18 cellular contexts compared by ENCODE assay signal in the genomic region with DNA sequence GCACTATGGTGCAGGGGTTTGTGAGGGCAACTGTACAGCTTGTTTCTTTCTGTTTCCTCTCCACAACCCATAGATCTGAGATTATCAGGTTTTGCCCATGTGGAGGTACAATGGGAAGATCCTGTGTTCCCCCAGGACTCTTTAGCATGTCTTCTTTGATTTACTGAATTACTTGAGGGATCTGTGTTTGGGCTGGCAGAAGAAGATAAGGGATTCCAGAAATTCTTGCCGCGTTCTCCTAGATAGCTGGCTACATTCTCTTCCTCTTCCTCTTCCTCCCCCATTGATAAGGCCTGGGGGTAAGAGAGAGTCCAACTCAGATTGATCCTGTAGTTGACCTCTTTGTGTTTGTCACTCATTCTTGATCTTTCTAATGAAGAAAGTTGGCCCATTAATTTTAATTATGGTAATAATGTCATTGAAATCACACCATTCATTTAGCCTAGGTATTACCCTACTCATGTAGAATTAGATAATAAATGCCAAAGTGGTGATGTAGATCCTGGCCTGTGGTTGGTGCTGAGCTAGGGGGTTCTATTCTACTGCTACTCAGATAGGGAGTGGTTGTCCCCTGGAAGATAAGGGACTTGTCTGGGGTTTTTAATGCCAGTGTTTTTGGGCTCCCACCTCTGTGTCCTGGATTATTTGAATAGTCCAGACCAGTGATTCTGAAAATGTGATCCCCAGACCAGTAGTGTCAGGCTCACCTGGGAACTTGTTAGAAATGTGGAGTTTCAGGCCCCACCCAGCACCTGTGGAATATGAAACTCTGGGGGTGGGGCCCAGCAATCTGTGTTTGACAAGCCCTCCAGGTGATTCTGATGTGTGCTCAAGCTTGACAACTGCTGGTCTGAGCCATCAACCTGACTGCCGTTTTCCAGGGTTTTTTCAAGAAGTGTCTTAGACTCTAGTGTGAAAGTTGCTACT.
A peak's percentile ranks its signal among the peaks of the same experiment; 100 is the strongest.
DNase-seq lines count a peak whose midpoint lies in the region; ATAC-seq and TF ChIP-seq lines count a peak whose summit lies in the region.
"Had no signal": no experiment of that assay in that cellular context is flagged by ENCODE, and none has a peak within 500 bp of the region (broad histone marks: within the 10 kb centered on the region; RNA-seq: fewer than 3 reads in every experiment).

No MANE protein-coding gene starts in this region.

- H3K27me3 Mint-ChIP-seq in MCF 10A (ENCODE audit: insufficient read depth, unreplicated experiment) = no peaks in the 10 kb centered on the region

- 100% methylated on average over 3 of the region's 3 CpGs for WGBS in mammary epithelial cell (ENCODE audit: low coverage, missing lambda C conversion rate)

- dilution Hi-C loops in mammary epithelial cell (cut with HindIII; ENCODE audit: low sequenced_read_pairs) = no loop called here

- intact Hi-C loops in mammary epithelial cell (cut with micrococcal nuclease) (no loop called here), MCF 10A (cut with micrococcal nuclease) (no loop called here), PC-3 (cut with micrococcal nuclease) (no loop called here)

- H3K9me3 ChIP-seq in mammary epithelial cell (replicated peaks; ENCODE audit: insufficient read depth, low read length) (no peaks in the 10 kb centered on the region), PC-3 (ENCODE audit: low read length) (no peaks in the 10 kb centered on the region)
- H3K9me3 ChIP-seq: MG63, neutrophil had no signal

- no peaks in the 10 kb centered on the region for H3K36me3 ChIP-seq in mammary epithelial cell (ENCODE audit: insufficient read depth, low read length)
- H3K36me3 ChIP-seq in PC-3 (ENCODE audit: low read depth, low read length) = no peaks in the 10 kb centered on the region
- H3K36me3 ChIP-seq: MG63, neutrophil had no signal

- H3K4me2 ChIP-seq in mammary epithelial cell (ENCODE audit: insufficient read depth, low read depth, low read length) = no peak overlapping the region
- no peak overlapping the region for H3K4me2 ChIP-seq in PC-3 (ENCODE audit: low read length)

- H3K4me3 Mint-ChIP-seq in MCF 10A (ENCODE audit: unreplicated experiment) = no peak overlapping the region
- H3K4me3 Mint-ChIP-seq: activated naive CD4-positive, alpha-beta T cell treated with anti-CD3 and anti-CD28 coated beads, Interleukin-2, amount 10 ng/mL, durations not matched to agents 7 days and 5 days had no signal

- H3K9me2 ChIP-seq in PC-3 (replicated peaks; ENCODE audit: low read length) = no peaks in the 10 kb centered on the region

- H3K79me2 ChIP-seq in mammary epithelial cell (ENCODE audit: insufficient read depth, low read length) = no peaks in the 10 kb centered on the region
- H3K79me2 ChIP-seq in PC-3 (ENCODE audit: low read length) = no peaks in the 10 kb centered on the region

- peak; percentile 48 for DNase-seq in mammary epithelial cell
- DNase-seq in MCF 10A (ENCODE audit: unreplicated experiment) = no peak
- peak; percentile 52 for DNase-seq in PC-3
- peak; percentile 49 for DNase-seq in islet precursor cell
- no peak for DNase-seq in SKM-1 (lab: John Stamatoyannopoulos, UW; ENCODE audit: unreplicated experiment)
- DNase-seq in retina = no peak
- no peak for DNase-seq in AG08395 (ENCODE audit: low spot score)
- DNase-seq: ACHN; activated naive CD4-positive, alpha-beta T cell treated with anti-CD3 and anti-CD28 coated beads, Interleukin-2, amount 10 ng/mL, durations not matched to agents 7 days and 5 days; central memory CD4-positive, alpha-beta T cell; HCEC 1CT; left ventricle myocardium superior; MG63; T1000 had no signal

- BruUV-seq in mammary epithelial cell (replicated peaks; lab: Mats Ljungman, UMichigan) (no TSS peak), MCF 10A (replicated peaks; lab: Mats Ljungman, UMichigan) (no TSS peak), PC-3 (replicated peaks; lab: Mats Ljungman, UMichigan) (no TSS peak)

- no peaks in the 10 kb centered on the region for H3F3A ChIP-seq in PC-3 (ENCODE audit: low read length, unreplicated experiment)

- H2AFZ ChIP-seq in mammary epithelial cell (ENCODE audit: low read depth, low read length) (no peak overlapping the region), PC-3 (ENCODE audit: low read length) (no peak overlapping the region)

- no peak overlapping the region for H3K9ac ChIP-seq in mammary epithelial cell (ENCODE audit: insufficient read depth, low read length)
- H3K9ac ChIP-seq in PC-3 (ENCODE audit: low read length) = no peak overlapping the region

- H3K4me3 ChIP-seq in mammary epithelial cell (replicated peaks in 1 of 3; ENCODE audit: insufficient read depth in 1 of 3, low read depth in 2 of 3, low read length in 3 of 3) = no peak overlapping the region
- no peak overlapping the region for H3K4me3 ChIP-seq in PC-3 (ENCODE audit: low read length)
- H3K4me3 ChIP-seq: MG63 had no signal

- H3K36me3 Mint-ChIP-seq in MCF 10A (ENCODE audit: insufficient read depth, unreplicated experiment) = no peaks in the 10 kb centered on the region
- H3K36me3 Mint-ChIP-seq: activated naive CD4-positive, alpha-beta T cell treated with anti-CD3 and anti-CD28 coated beads, Interleukin-2, amount 10 ng/mL, durations not matched to agents 7 days and 5 days had no signal

- H4K20me1 ChIP-seq in mammary epithelial cell (ENCODE audit: insufficient read depth, low read length) (no peaks in the 10 kb centered on the region), PC-3 (ENCODE audit: low read length) (no peaks in the 10 kb centered on the region)

- H3K9me3 Mint-ChIP-seq in MCF 10A (ENCODE audit: unreplicated experiment) = peaks cover under 1% of the 10 kb centered on the region
- H3K9me3 Mint-ChIP-seq: activated naive CD4-positive, alpha-beta T cell treated with anti-CD3 and anti-CD28 coated beads, Interleukin-2, amount 10 ng/mL, durations not matched to agents 7 days and 5 days had no signal

- H3K27ac ChIP-seq in mammary epithelial cell (ENCODE audit: insufficient read depth, low read depth, low read length) (no peak overlapping the region), PC-3 (ENCODE audit: low read length) (no peak overlapping the region)
- H3K27ac ChIP-seq: HL-60, neutrophil had no signal

- H3K4me1 ChIP-seq in mammary epithelial cell (ENCODE audit: insufficient read depth, low read length) = no peaks in the 10 kb centered on the region
- H3K4me1 ChIP-seq in PC-3 (ENCODE audit: insufficient read depth, low read length) = peaks cover 9% of the 10 kb centered on the region

- H3K27me3 ChIP-seq in mammary epithelial cell (ENCODE audit: insufficient read depth, low read length) = no peaks in the 10 kb centered on the region
- no peaks in the 10 kb centered on the region for H3K27me3 ChIP-seq in PC-3 (ENCODE audit: low read length)
- H3K27me3 ChIP-seq: MG63, neutrophil had no signal

- H3K27ac Mint-ChIP-seq in MCF 10A (ENCODE audit: low read depth, unreplicated experiment) = no peak overlapping the region
- H3K27ac Mint-ChIP-seq: activated naive CD4-positive, alpha-beta T cell treated with anti-CD3 and anti-CD28 coated beads, Interleukin-2, amount 10 ng/mL, durations not matched to agents 7 days and 5 days had no signal

- in situ Hi-C loops in mammary epithelial cell (cut with MboI; ENCODE audit: low sequenced_read_pairs in 2 of 2) = no loop called here

- POLR2A ChIA-PET in MCF 10A (lab: Yijun Ruan, JAX) = no interaction called here
- POLR2A ChIA-PET in PC-3 (lab: Charles Lee; ENCODE audit: unreplicated experiment) = no interaction called here

- TF ChIP-seq CTCF in mammary epithelial cell (conservative IDR thresholded peaks at IDR 0.05 in 1 of 2, IDR thresholded peaks at IDR 0.05 in 1 of 2; ENCODE audit: extremely low read depth in 1 of 2, insufficient read depth in 1 of 2, low read depth in 1 of 2, low read length in 2 of 2) (no peak), MCF 10A (IDR thresholded peaks at IDR 0.05; ENCODE audit: unreplicated experiment) (no peak), PC-3 (conservative IDR thresholded peaks at IDR 0.05; ENCODE audit: low read depth, low read length) (no peak)

- CTCF ChIA-PET in mammary epithelial cell (lab: Charles Lee; ENCODE audit: low non-redundant PET) (no interaction called here), MCF 10A (lab: Yijun Ruan, JAX) (interaction anchor here (0.6 to 1.5 kb wide), 5 partner anchors 14 to 539 kb away, joined by 3 to 5 read pairs (median 3); no protein-coding TSS in a partner anchor), PC-3 (lab: Charles Lee) (no interaction called here)

- H3K4me1 Mint-ChIP-seq in MCF 10A (ENCODE audit: insufficient read depth, unreplicated experiment) = no peaks in the 10 kb centered on the region
- H3K4me1 Mint-ChIP-seq: activated naive CD4-positive, alpha-beta T cell treated with anti-CD3 and anti-CD28 coated beads, Interleukin-2, amount 10 ng/mL, durations not matched to agents 7 days and 5 days had no signal

- ATAC-seq in PC-3 (peak; percentile 43; the same call in 1 of the 2 replicates), GM19023 (IDR thresholded peaks at IDR 0.05; ENCODE audit: unreplicated experiment) (no peak)
- ATAC-seq: Right ventricle myocardium inferior had no signal

Comparison
In these comparisons a context has a peak if more than half of its experiments do, and no peak if none do; other contexts are left out.
1. DNase-seq: peak in mammary epithelial cell (single experiment), PC-3 (single experiment) and islet precursor cell (single experiment); none in MCF 10A (single experiment), SKM-1 (single experiment), retina (single experiment) and AG08395 (single experiment).